In the genomic region with DNA sequence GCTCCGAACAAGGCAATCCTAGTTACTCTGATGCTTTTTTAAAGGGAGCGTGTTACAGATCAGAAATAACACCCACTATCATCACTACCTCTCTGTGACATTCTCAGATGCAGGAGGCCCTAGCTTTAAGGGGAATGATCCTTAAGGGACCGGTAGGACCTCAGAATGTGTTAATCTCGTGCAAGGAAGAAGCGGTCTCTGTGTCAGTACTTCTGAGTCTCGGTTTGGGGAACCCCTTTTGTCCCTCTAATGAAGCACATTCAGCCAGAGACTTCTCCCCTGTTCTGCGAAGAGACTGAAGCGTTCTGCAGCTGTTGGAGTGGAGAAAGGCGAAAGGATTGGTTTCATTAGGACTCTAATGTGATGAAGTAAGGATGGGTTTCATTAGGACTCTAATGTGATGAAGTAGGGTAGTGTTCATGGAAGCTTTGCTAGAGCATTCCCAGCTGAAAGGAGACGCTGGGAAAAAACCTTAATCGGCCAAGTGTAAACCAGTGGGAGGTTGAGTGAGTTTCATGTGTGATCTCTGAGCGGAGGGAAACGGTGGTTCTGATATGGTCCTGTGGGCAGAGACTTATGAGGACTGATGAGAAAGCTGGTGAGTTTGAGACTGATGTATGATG, we compare ENCODE assay signal across 8 cellular contexts. TPM values are rescaled to one million over a fixed set of nuclear protein-coding genes. Genes with fewer than 3 reads are reported as not detected.
DNase-seq lines count a peak whose midpoint lies in the region; ATAC-seq, FAIRE-seq and TF ChIP-seq lines count a peak whose summit lies in the region.

No MANE protein-coding gene starts in this region.

- peak; percentile 56 for FAIRE-seq in K562 (lab: Jason Lieb, UNC)

- no peaks in the 10 kb centered on the region; the same call in 2 of the 3 replicates for H3K36me3 ChIP-seq in K562 (ENCODE audit: control insufficient read depth, insufficient read depth, low read length)
- peaks cover 0 to 28% of the 10 kb centered on the region in 2 donors for H3K36me3 ChIP-seq in neuronal stem cell (replicated peaks in 1 of 2; ENCODE audit: control insufficient read depth in 2 of 2, insufficient read depth in 2 of 2, low read length in 2 of 2)
- no peaks in the 10 kb centered on the region for H3K36me3 ChIP-seq in HAP-1 (replicated peaks)

- H2BK5ac ChIP-seq in neuronal stem cell (ENCODE audit: low read length): no peak overlapping the region

- no peaks in the 10 kb centered on the region for H4K20me1 ChIP-seq in K562 (replicated peaks; ENCODE audit: control insufficient read depth, insufficient read depth, low read length)

- H3K9ac ChIP-seq in K562 (ENCODE audit: insufficient read depth in 1 of 2, low read depth in 2 of 2, low read length in 2 of 2) (peak overlapping the region; percentile 80 to 93; a peak in 3 of 4 replicates), neuronal stem cell (ENCODE audit: low read depth, low read length, poor library complexity) (no peak overlapping the region)

- 10% methylated on average over 9 of the region's 13 CpGs for WGBS in K562 (ENCODE audit: insufficient coverage, low coverage, missing lambda C conversion rate)
- no CpG with 5 or more reads among the region's 13 CpGs for WGBS in neuronal stem cell (ENCODE audit: extremely low coverage in 2 of 2, insufficient read length in 2 of 2, insufficient replicate concordance in 1 of 2), 2 donors

- H2AFZ ChIP-seq in K562 (ENCODE audit: low read depth, low read length) (peak overlapping the region; percentile 87; the same call in 1 of the 2 replicates), neuronal stem cell (ENCODE audit: low read length) (peak overlapping the region; percentile 95)

- TF ChIP-seq EP300 in K562 (IDR thresholded peaks at IDR 0.05; ENCODE audit: low read length): no peak

- no peaks in the 10 kb centered on the region for H3K36me3 Mint-ChIP-seq in activated T-cell treated with anti-CD3 and anti-CD28 coated beads, Interleukin-2, amount 50 U/mL, for 24 hours (ENCODE audit: low read depth)

- POLR2A ChIA-PET in K562 (lab: Yijun Ruan, JAX): interaction anchor here (0.9 to 1.6 kb wide), 6 partner anchors 8 to 314 kb away, joined by 3 to 6 read pairs (median 3); a partner anchor contains a TSS

- H3K4me2 ChIP-seq in K562 (ENCODE audit: insufficient read depth, low read length): peak overlapping the region; percentile 81
- no peak overlapping the region for H3K4me2 ChIP-seq in neuronal stem cell (ENCODE audit: insufficient read depth, low read length, poor library complexity, severe bottlenecking)

- H3K4me3 ChIP-seq in K562 (peak overlapping the region; percentile 75), neuronal stem cell (ENCODE audit: low read length in 2 of 2) (peak overlapping the region in 1 of 2 donors; percentile 58), HAP-1 (no peak overlapping the region)

- no peaks in the 10 kb centered on the region for H3K27me3 ChIP-seq in K562 (ENCODE audit: control insufficient read depth in 2 of 2, insufficient read depth in 2 of 2, low read length in 2 of 2)
- H3K27me3 ChIP-seq in neuronal stem cell (ENCODE audit: control insufficient read depth in 3 of 3, insufficient read depth in 3 of 3, low read depth in 1 of 3, low read length in 3 of 3): peaks cover 0 to 23% (median 0%) of the 10 kb centered on the region in 3 experiments
- H3K27me3 ChIP-seq in HAP-1 (ENCODE audit: low read depth): peaks cover 57% of the 10 kb centered on the region

- no peak overlapping the region for H2BK15ac ChIP-seq in neuronal stem cell (ENCODE audit: low read length)

- H2BK12ac ChIP-seq in neuronal stem cell (ENCODE audit: low read length): no peak overlapping the region

- H3K79me2 ChIP-seq in K562 (ENCODE audit: control insufficient read depth, insufficient read depth, low read length): peaks cover 52% of the 10 kb centered on the region

- H4K91ac ChIP-seq in neuronal stem cell (ENCODE audit: low read depth, low read length, poor library complexity): no peak overlapping the region

- TF ChIP-seq RAD21 in K562 (CRISPR knock-in tag; conservative IDR thresholded peaks at IDR 0.05 in 1 of 2, IDR thresholded peaks at IDR 0.05 in 1 of 2): no peak

- no peak overlapping the region; the same call in 2 of the 3 replicates for H3K27ac ChIP-seq in K562 (ENCODE audit: extremely low read depth, low read depth, low read length)
- H3K27ac ChIP-seq in neuronal stem cell (replicated peaks; ENCODE audit: low read length): no peak overlapping the region

- H3K14ac ChIP-seq in neuronal stem cell (ENCODE audit: low read length): no peak overlapping the region

- TF ChIP-seq CTCF in K562 (IDR thresholded peaks at IDR 0.05 in 2 of 3, conservative IDR thresholded peaks at IDR 0.05 in 1 of 3; ENCODE audit: insufficient read depth in 2 of 3, low read depth in 1 of 3, low read length in 3 of 3): no peak

- TF ChIP-seq POLR2A in K562 (conservative IDR thresholded peaks at IDR 0.05): no peak

- BruUV-seq in K562 (replicated peaks; lab: Mats Ljungman, UMichigan): no TSS peak

- intact Hi-C loops in K562 (cut with micrococcal nuclease): loop anchor here (5.0 kb wide), 4 partner anchors 46 to 321 kb away; no protein-coding TSS in a partner anchor

- H2BK120ac ChIP-seq in neuronal stem cell (ENCODE audit: low read depth, low read length): no peak overlapping the region

- H3K9me3 Mint-ChIP-seq in activated T-cell treated with anti-CD3 and anti-CD28 coated beads, Interleukin-2, amount 50 U/mL, for 24 hours: no peaks in the 10 kb centered on the region

- CTCF ChIA-PET in K562 (lab: Yijun Ruan, JAX; ENCODE audit: low intra/inter-chr PET ratio): no interaction called here

- H3K79me1 ChIP-seq in neuronal stem cell (ENCODE audit: low read depth, low read length): no peaks in the 10 kb centered on the region

- no peak overlapping the region for H3K23ac ChIP-seq in neuronal stem cell (ENCODE audit: low read depth, low read length, poor library complexity)

- peaks cover 24% of the 10 kb centered on the region for H3K4me1 Mint-ChIP-seq in activated T-cell treated with anti-CD3 and anti-CD28 coated beads, Interleukin-2, amount 50 U/mL, for 24 hours (ENCODE audit: low read depth)

- ATAC-seq in HG03039 (IDR thresholded peaks at IDR 0.05; ENCODE audit: unreplicated experiment) (peak; percentile 34), K562 (peak; percentile 13)

- in situ Hi-C loops in K562 (cut with MboI): no loop called here
- in situ Hi-C loops in HAP-1 (cut with MboI; ENCODE audit: low sequenced_read_pairs): loop anchor here (25.0 kb wide), 1 partner anchor 131 kb away; no protein-coding TSS in a partner anchor

- no peak overlapping the region for H3K18ac ChIP-seq in neuronal stem cell (ENCODE audit: low read length)

- no peaks in the 10 kb centered on the region for H3K9me3 ChIP-seq in K562 (replicated peaks; ENCODE audit: control insufficient read depth, insufficient read depth, low read depth, low read length)
- H3K9me3 ChIP-seq in neuronal stem cell (replicated peaks in 1 of 2; ENCODE audit: control insufficient read depth in 2 of 2, insufficient read depth in 1 of 2, low read depth in 1 of 2, low read length in 2 of 2): peaks cover 0 to under 1% of the 10 kb centered on the region in 2 donors
- no peaks in the 10 kb centered on the region for H3K9me3 ChIP-seq in HAP-1

- H4K8ac ChIP-seq in neuronal stem cell (ENCODE audit: low read depth, low read length): no peak overlapping the region

- H3K4me1 ChIP-seq in K562 (replicated peaks in 1 of 2; ENCODE audit: control insufficient read depth in 2 of 2, insufficient read depth in 2 of 2, low read length in 2 of 2) (peaks cover 19 to 22% of the 10 kb centered on the region in 2 experiments), neuronal stem cell (ENCODE audit: control insufficient read depth in 2 of 2, insufficient read depth in 1 of 2, low read depth in 1 of 2, low read length in 2 of 2) (peaks cover 4 to 25% of the 10 kb centered on the region in 2 donors), HAP-1 (no peaks in the 10 kb centered on the region)

- peak overlapping the region; percentile 83 for H3K4me3 Mint-ChIP-seq in activated T-cell treated with anti-CD3 and anti-CD28 coated beads, Interleukin-2, amount 50 U/mL, for 24 hours

- no peak for DNase-seq in activated T-cell treated with anti-CD3 and anti-CD28 coated beads, Interleukin-2, amount 50 U/mL, for 24 hours
- no peak for DNase-seq in activated T-cell treated with anti-CD3 and anti-CD28 coated beads, Interleukin-2, amount 50 U/mL, for 1 hour
- no peak for DNase-seq in K562 (ENCODE audit: extremely low read depth in 1 of 4, low spot score in 3 of 4)
- no peak for DNase-seq in neuronal stem cell (ENCODE audit: low spot score)
- DNase-seq in DMS114 treated with DMSO at 0.1 percent for 48 hours (lab: John Stamatoyannopoulos, UW; ENCODE audit: unreplicated experiment): no peak
- no peak for DNase-seq in HAP-1 (ENCODE audit: low spot score in 2 of 2)
- no peak for DNase-seq in NCI-H1436 treated with DMSO at 0.1 percent for 48 hours (lab: John Stamatoyannopoulos, UW)

- H3K27ac Mint-ChIP-seq in activated T-cell treated with anti-CD3 and anti-CD28 coated beads, Interleukin-2, amount 50 U/mL, for 24 hours: no peak overlapping the region

- H2AK5ac ChIP-seq in neuronal stem cell (ENCODE audit: low read depth, low read length): no peak overlapping the region

- H3K4ac ChIP-seq in neuronal stem cell (ENCODE audit: low read length): no peak overlapping the region

- H3K9me1 ChIP-seq in K562 (ENCODE audit: control insufficient read depth, insufficient read depth, low read length): no peaks in the 10 kb centered on the region

- peaks cover 81% of the 10 kb centered on the region for H3K27me3 Mint-ChIP-seq in activated T-cell treated with anti-CD3 and anti-CD28 coated beads, Interleukin-2, amount 50 U/mL, for 24 hours

TF ChIP-seq in K562, 482 proteins besides CTCF, POLR2A, EP300 and RAD21 (continues in another document):
- no peak for TF ChIP-seq TCF3 (CRISPR knock-in tag; IDR thresholded peaks at IDR 0.05)

RNA-seq across cellular contexts. Expression of a gene that starts 1.6 kb away (rescaled TPM):
- 11.7 and 37.8 TPM in 2 replicates for total RNA-seq in K562 (2011; cell fraction: chromatin; rRNA removed; ENCODE audit: low replicate concordance)
- 11.6 and 11.7 TPM in 2 replicates for total RNA-seq in K562 (2011; cell fraction: nucleolus; rRNA removed)
- total RNA-seq in K562 (2011; cell fraction: nucleoplasm; rRNA removed): 19.9 and 36.8 TPM in 2 replicates
- 3.8 and 3.9 TPM in 2 replicates for total RNA-seq in K562 (2014; rRNA removed)
- 7.4 and 8.8 TPM in 2 replicates for total RNA-seq in K562 (2014; rRNA removed; fragmentation: Illumina TruSeq; extraction: Trizol)
- total RNA-seq in K562 (2015; rRNA removed; fragmentation: Illumina TruSeq; extraction: Trizol): 7.4 and 7.5 TPM in 2 replicates
- 9.6 and 10.4 TPM in 2 replicates for total RNA-seq in K562 (2021)
- 6.5 and 7.8 TPM in 2 replicates for polyA plus RNA-seq in K562 (2011; rRNA removed)
- 2.5 and 4.5 TPM in 2 replicates for polyA plus RNA-seq in K562 (2011; cell fraction: cytosol; rRNA removed)
- polyA plus RNA-seq in K562 (2011; cell fraction: nucleus; rRNA removed): 5.7 and 7.2 TPM in 2 replicates
- 9.2 and 13.5 TPM in 2 replicates for polyA plus RNA-seq in K562 (2012)
- polyA plus RNA-seq in K562 (2014; fragmentation: Illumina TruSeq; extraction: Trizol): 10.6 and 12.9 TPM in 2 replicates
- polyA plus RNA-seq in K562 (2014; fragmentation: Nextera tagmentation; extraction: Ambion mirVana): 1 to 10 TPM; 3.1 to 6.3 TPM
- 4.9 and 5.0 TPM in 2 replicates for polyA plus RNA-seq in K562 (2014; rRNA removed)
- polyA minus RNA-seq in K562 (2011; rRNA and poly(A)+ RNA removed): 12.3 and 14.2 TPM in 2 replicates
- 4.3 and 6.3 TPM in 2 replicates for polyA minus RNA-seq in K562 (2011; cell fraction: cytosol; rRNA and poly(A)+ RNA removed)
- polyA minus RNA-seq in K562 (2011; cell fraction: nucleus; rRNA and poly(A)+ RNA removed): 12.3 and 27.8 TPM in 2 replicates
- 2.8 TPM for polyA plus RNA-seq in neuronal stem cell (2013, experiment 1 of 2)
- 2.6 TPM for polyA plus RNA-seq in neuronal stem cell (2013, experiment 2 of 2)
